ENCODE assay signal across 8 cellular contexts in the genomic region with DNA sequence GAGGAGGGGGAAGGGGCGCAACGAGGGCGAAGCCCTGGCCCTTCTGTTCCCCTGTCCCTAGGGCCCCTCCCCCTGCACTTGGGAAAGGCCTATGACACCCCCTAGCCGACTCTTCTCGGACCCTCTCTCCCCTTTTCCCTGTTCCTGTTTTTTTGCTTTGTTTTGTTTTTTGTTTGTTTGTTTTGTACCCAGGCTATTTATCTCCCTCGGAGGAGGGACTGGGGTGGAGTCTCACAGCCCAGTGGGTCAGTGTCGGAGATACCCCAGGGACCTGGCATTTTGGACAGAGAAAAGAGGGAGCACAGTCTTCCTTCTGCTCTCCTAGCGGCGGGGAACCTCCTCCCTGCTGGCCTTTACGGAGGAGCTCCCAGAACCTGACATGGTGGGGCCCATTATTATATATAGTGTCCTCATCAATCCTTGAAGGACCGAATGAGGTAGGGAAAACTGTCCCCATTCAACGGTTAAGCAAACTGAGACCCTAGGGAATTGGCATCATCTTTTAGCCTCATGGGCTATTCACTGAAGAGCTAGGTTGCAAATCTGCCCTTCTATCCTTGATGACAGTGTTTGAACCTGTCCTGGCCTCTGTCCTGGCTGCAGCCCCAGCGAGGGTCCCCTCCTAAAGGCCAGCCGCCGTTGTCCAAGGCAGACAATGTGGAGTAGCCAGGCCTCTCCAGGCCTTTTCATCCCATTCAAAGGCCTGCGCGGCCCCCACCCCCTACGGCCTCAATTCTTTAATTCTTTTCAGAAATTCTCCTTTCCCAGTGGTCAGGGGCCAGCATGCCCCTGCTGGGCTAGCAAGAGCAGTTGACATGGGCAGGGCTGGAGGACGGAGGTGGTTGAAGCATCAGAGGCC. TPM values are rescaled to one million over a fixed set of nuclear protein-coding genes. Genes with fewer than 3 reads are reported as not detected.
A peak's percentile ranks its signal among the peaks of the same experiment; 100 is the strongest.
DNase-seq lines count a peak whose midpoint lies in the region; ATAC-seq lines count a peak whose summit lies in the region.

No MANE protein-coding gene starts in this region.

- in situ Hi-C loops in GM23248 (cut with MboI): no loop called here

- ATAC-seq in HG02973 (IDR thresholded peaks at IDR 0.05; ENCODE audit: unreplicated experiment): no peak
- no peak for ATAC-seq in HG03432 (IDR thresholded peaks at IDR 0.05; ENCODE audit: unreplicated experiment)
- ATAC-seq in GM18868 (IDR thresholded peaks at IDR 0.05; ENCODE audit: unreplicated experiment): no peak

- intact Hi-C loops in activated CD4-positive, alpha-beta memory T cell treated with anti-CD3 and anti-CD28 coated beads for 36 hours (cut with micrococcal nuclease): no loop called here

- no peaks in the 10 kb centered on the region for H3K36me3 Mint-ChIP-seq in activated CD4-positive, alpha-beta memory T cell treated with anti-CD3 and anti-CD28 coated beads for 36 hours

- no peaks in the 10 kb centered on the region for H4K20me1 ChIP-seq in GM23248 (ENCODE audit: insufficient read depth)

- H3K36me3 ChIP-seq in GM23248 (ENCODE audit: low read depth): no peaks in the 10 kb centered on the region
- no peaks in the 10 kb centered on the region for H3K36me3 ChIP-seq in skeletal muscle tissue (ENCODE audit: control insufficient read depth in 3 of 3, insufficient read depth in 3 of 3, low read length in 3 of 3)

- no peaks in the 10 kb centered on the region for H3K9me2 ChIP-seq in GM23248 (ENCODE audit: insufficient read depth)

- no peaks in the 10 kb centered on the region for H3K9me3 Mint-ChIP-seq in activated CD4-positive, alpha-beta memory T cell treated with anti-CD3 and anti-CD28 coated beads for 36 hours

- H3F3A ChIP-seq in GM23248 (ENCODE audit: insufficient read depth): no peaks in the 10 kb centered on the region

- H3K9me3 ChIP-seq in GM23248 (ENCODE audit: low read depth): no peaks in the 10 kb centered on the region
- H3K9me3 ChIP-seq in skeletal muscle tissue (ENCODE audit: control insufficient read depth in 3 of 3, low read length in 3 of 3): no peaks in the 10 kb centered on the region

- DNase-seq in GM23248: no peak
- DNase-seq in activated CD4-positive, alpha-beta memory T cell treated with anti-CD3 and anti-CD28 coated beads for 36 hours: no peak
- no peak for DNase-seq in midbrain (lab: John Stamatoyannopoulos, UW)

- H3K27me3 Mint-ChIP-seq in activated CD4-positive, alpha-beta memory T cell treated with anti-CD3 and anti-CD28 coated beads for 36 hours: peaks cover 30% of the 10 kb centered on the region

- no peak overlapping the region for H3K27ac Mint-ChIP-seq in activated CD4-positive, alpha-beta memory T cell treated with anti-CD3 and anti-CD28 coated beads for 36 hours

- H3K4me1 ChIP-seq in GM23248 (ENCODE audit: insufficient read depth): no peaks in the 10 kb centered on the region
- peaks cover 11 to 15% (median 14%) of the 10 kb centered on the region in 3 donors for H3K4me1 ChIP-seq in skeletal muscle tissue (ENCODE audit: control insufficient read depth in 3 of 3, insufficient read depth in 3 of 3, low read length in 3 of 3)

- H3K4me1 Mint-ChIP-seq in activated CD4-positive, alpha-beta memory T cell treated with anti-CD3 and anti-CD28 coated beads for 36 hours (ENCODE audit: low read depth): peaks cover 12% of the 10 kb centered on the region

- H3K9ac ChIP-seq in GM23248 (no peak overlapping the region), skeletal muscle tissue (ENCODE audit: low read depth in 1 of 3, low read length in 3 of 3) (peak overlapping the region in 1 of 3 donors; percentile 64)

- POLR2A ChIA-PET in activated CD4-positive, alpha-beta memory T cell treated with anti-CD3 and anti-CD28 coated beads for 36 hours (lab: Charles Lee): no interaction called here

- CTCF ChIA-PET in activated CD4-positive, alpha-beta memory T cell treated with anti-CD3 and anti-CD28 coated beads for 36 hours (lab: Charles Lee): interaction anchor here (0.8 to 2.0 kb wide), 4 partner anchors 33 to 107 kb away, joined by 3 to 10 read pairs (median 4); no protein-coding TSS in a partner anchor

- no peaks in the 10 kb centered on the region for H3K79me2 ChIP-seq in GM23248 (ENCODE audit: insufficient read depth)

- H3K27me3 ChIP-seq in GM23248 (replicated peaks; ENCODE audit: insufficient read depth) (peaks cover 16% of the 10 kb centered on the region), skeletal muscle tissue (ENCODE audit: control insufficient read depth in 3 of 3, insufficient read depth in 3 of 3, low read length in 3 of 3) (peaks cover 9 to 20% (median 19%) of the 10 kb centered on the region in 3 donors)

- peak overlapping the region; percentile 48 for H3K4me3 Mint-ChIP-seq in activated CD4-positive, alpha-beta memory T cell treated with anti-CD3 and anti-CD28 coated beads for 36 hours

- WGBS in GM23248 (ENCODE audit: low coverage in 1 of 2, low lambda C conversion rate in 2 of 2, missing lambda C conversion rate in 2 of 2), 2 experiments: 39 to 43% methylated on average over 17 to 19 of the region's 19 CpGs

- H3K27ac ChIP-seq in GM23248 (no peak overlapping the region), skeletal muscle tissue (ENCODE audit: low read depth, low read length) (no peak overlapping the region)

- peak overlapping the region; percentile 62 for H3K4me2 ChIP-seq in GM23248 (ENCODE audit: unreplicated experiment)

- peak overlapping the region; percentile 54; the same call in 1 of the 2 replicates for H2AFZ ChIP-seq in GM23248

- H3K4me3 ChIP-seq in GM23248: peak overlapping the region; percentile 37; the same call in 1 of the 2 replicates
- peak overlapping the region; percentile 67 for H3K4me3 ChIP-seq in iPS-11a (ENCODE audit: low read depth, low read length)
- peak overlapping the region; percentile 48 to 70 (median 57) for H3K4me3 ChIP-seq in skeletal muscle tissue (ENCODE audit: low read length in 3 of 3)

RNA-seq across cellular contexts. Expression of gene EMID1, which starts 0.9 kb away (rescaled TPM):
- not detected in 2 replicates for total RNA-seq in GM23248 (2014; rRNA removed; shearing (Covaris generic))
- not detected in 2 replicates for polyA plus RNA-seq in GM23248 (2016; fragmentation: Nextera tagmentation; extraction: Ambion mirVana)
- total RNA-seq in activated CD4-positive, alpha-beta memory T cell treated with anti-CD3 and anti-CD28 coated beads for 36 hours: not detected
- 6.3 TPM for total RNA-seq in skeletal muscle tissue
